In the genomic region with DNA sequence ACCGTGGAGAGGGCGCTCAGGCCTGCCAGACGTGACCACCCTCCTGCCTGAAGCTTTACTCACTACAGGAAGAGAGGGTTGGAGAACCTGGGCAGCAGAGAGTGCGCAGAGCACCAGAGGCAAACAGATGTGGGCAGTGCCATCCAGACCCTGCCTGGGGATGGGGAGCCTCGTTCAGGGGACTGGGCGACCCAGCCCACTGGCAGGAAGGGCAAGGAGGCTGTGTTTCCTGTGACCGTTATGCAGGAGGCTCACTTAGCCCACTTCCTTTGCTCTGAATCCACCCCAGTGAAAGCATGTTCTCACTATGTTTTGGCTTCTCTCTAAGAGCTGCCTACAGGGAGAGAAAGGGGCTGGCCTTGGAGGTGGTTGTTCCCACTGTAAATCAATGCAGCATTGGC, we compare ENCODE assay signal across 12 cellular contexts. TPM values are rescaled to one million over a fixed set of nuclear protein-coding genes. Genes with fewer than 3 reads are reported as not detected.
DNase-seq lines count a peak whose midpoint lies in the region; ATAC-seq and TF ChIP-seq lines count a peak whose summit lies in the region.
"Had no signal": no experiment of that assay in that cellular context is flagged by ENCODE, and none has a peak within 500 bp of the region (broad histone marks: within the 10 kb centered on the region; RNA-seq: fewer than 3 reads in every experiment).

No MANE protein-coding gene starts in this region.

- TF ChIP-seq POLR2A in transverse colon (IDR thresholded peaks at IDR 0.05): no peak

- H3K4me3 Mint-ChIP-seq in osteocyte (ENCODE audit: unreplicated experiment): no peak overlapping the region

- H3K4me1 ChIP-seq in SJCRH30: peaks cover 19% of the 10 kb centered on the region
- H3K4me1 ChIP-seq in transverse colon: peaks cover 0 to 4% (median 0%) of the 10 kb centered on the region in 4 donors
- H3K4me1 ChIP-seq: psoas muscle had no signal

- no peak overlapping the region for H3K4me3 ChIP-seq in SJCRH30
- no peak overlapping the region for H3K4me3 ChIP-seq in transverse colon
- H3K4me3 ChIP-seq: psoas muscle had no signal

- peaks cover 4% of the 10 kb centered on the region for H3K36me3 Mint-ChIP-seq in osteocyte (ENCODE audit: unreplicated experiment)

- peaks cover 9% of the 10 kb centered on the region for H3K9me3 Mint-ChIP-seq in osteocyte (ENCODE audit: unreplicated experiment)

- H3K36me3 ChIP-seq in SJCRH30 (no peaks in the 10 kb centered on the region), transverse colon (no peaks in the 10 kb centered on the region)

- TF ChIP-seq CTCF in transverse colon (IDR thresholded peaks at IDR 0.05) (no peak), osteocyte (IDR thresholded peaks at IDR 0.05) (no peak)

- peak; percentile 36 to 41 for DNase-seq in stimulated activated CD4-positive, alpha-beta T cell treated with anti-CD3 and anti-CD28 coated beads, Interleukin-2, amount 100 ng/mL, for 24 hours
- DNase-seq in stimulated activated CD4-positive, alpha-beta T cell treated with anti-CD3 and anti-CD28 coated beads, Interleukin-2, amount 100 ng/mL, for 48 hours: no peak
- DNase-seq in SJCRH30: no peak
- DNase-seq in central memory CD4-positive, alpha-beta T cell: peak; percentile 36
- no peak for DNase-seq in transverse colon
- DNase-seq in osteocyte (ENCODE audit: extremely low spot score, unreplicated experiment): no peak
- DNase-seq: left cardiac atrium, NCI-H1417 treated with DMSO at 0.1 percent for 48 hours, psoas muscle had no signal

- in situ Hi-C loops in transverse colon (cut with MboI; ENCODE audit: low pct_ligation_motif_present in 1 of 4, low pct_unique_long_range_greater_than_20kb in 1 of 4, low sequenced_read_pairs in 3 of 4): no loop called here

- H3K27ac Mint-ChIP-seq in osteocyte (ENCODE audit: unreplicated experiment): no peak overlapping the region

- peaks cover 3% of the 10 kb centered on the region for H3K27me3 Mint-ChIP-seq in osteocyte (ENCODE audit: unreplicated experiment)

- intact Hi-C loops in transverse colon (cut with DNase I; ENCODE audit: low total_unique reads): no loop called here

- H3K27ac ChIP-seq in SJCRH30: peak overlapping the region; percentile 73
- peak overlapping the region; percentile 14 to 46 (median 34) for H3K27ac ChIP-seq in transverse colon
- H3K27ac ChIP-seq: psoas muscle, VCaP had no signal

- H3K4me1 Mint-ChIP-seq in osteocyte (ENCODE audit: unreplicated experiment): no peaks in the 10 kb centered on the region

- TF ChIP-seq EP300 in transverse colon (IDR thresholded peaks at IDR 0.05; ENCODE audit: low read depth): no peak

- H3K27me3 ChIP-seq in SJCRH30 (no peaks in the 10 kb centered on the region), transverse colon (no peaks in the 10 kb centered on the region)

- H3K9me3 ChIP-seq in SJCRH30 (replicated peaks) (peaks cover 5% of the 10 kb centered on the region; the same call in 1 of the 2 replicates), transverse colon (no peaks in the 10 kb centered on the region)
- H3K9me3 ChIP-seq: psoas muscle had no signal

- WGBS in transverse colon (ENCODE audit: low coverage in 1 of 2), 2 donors: 62% methylated on average over 3 to 7 of the region's 7 CpGs

- ATAC-seq in GM21526 (IDR thresholded peaks at IDR 0.05; ENCODE audit: low FRiP score, unreplicated experiment) (no peak), HG02884 (IDR thresholded peaks at IDR 0.05; ENCODE audit: unreplicated experiment) (no peak)
- ATAC-seq: psoas muscle had no signal

RNA-seq across cellular contexts. Expression of a gene that starts 23.1 kb away (rescaled TPM):
- 85.2 and 87.5 TPM in 2 replicates for total RNA-seq in SJCRH30 (2014; rRNA removed; shearing (Covaris generic))
- total RNA-seq in transverse colon (10 to 100 TPM in 1 of 4 donors, 1 to 10 TPM in 3; 4.2 to 16.5 (median 7.7) TPM), osteocyte (36.9 and 40.5 TPM in 2 replicates)

Comparison
In these comparisons a context has a peak if more than half of its experiments do, and no peak if none do; other contexts are left out.
1. DNase-seq: peak in stimulated activated CD4-positive, alpha-beta T cell treated with anti-CD3 and anti-CD28 coated beads, Interleukin-2, amount 100 ng/mL, for 24 hours (2 of 2) and central memory CD4-positive, alpha-beta T cell (single experiment); none in stimulated activated CD4-positive, alpha-beta T cell treated with anti-CD3 and anti-CD28 coated beads, Interleukin-2, amount 100 ng/mL, for 48 hours (0 of 2), SJCRH30 (0 of 2), transverse colon (single experiment) and osteocyte (single experiment).